Comparison of ENCODE assay signal across 13 cellular contexts in the genomic region with DNA sequence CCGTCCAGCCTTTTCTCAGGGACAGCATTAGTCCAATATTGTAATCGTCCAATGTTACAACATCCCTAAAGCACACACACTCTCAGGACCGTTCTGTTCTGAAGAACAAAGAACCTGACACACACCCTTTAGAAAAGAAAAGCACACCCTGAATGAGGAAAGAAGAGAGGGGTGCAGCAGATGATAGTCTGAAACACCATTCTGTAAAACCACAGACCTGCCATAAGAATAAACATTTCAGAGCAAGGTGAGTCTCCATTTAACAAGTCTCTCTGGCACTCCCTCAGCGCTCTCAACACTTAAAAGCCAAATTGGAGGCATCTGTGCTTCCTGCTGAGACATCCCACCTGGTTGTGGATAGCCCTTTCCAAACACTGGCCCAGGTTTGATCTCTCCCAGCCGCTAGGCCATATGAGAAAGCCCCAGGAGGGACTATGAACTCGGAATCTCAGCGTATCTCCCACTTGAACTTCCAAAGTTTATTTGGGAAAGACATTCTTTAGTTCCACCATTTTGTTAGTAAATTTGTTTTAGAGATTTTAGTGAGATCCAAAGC. TPM values are rescaled to one million over a fixed set of nuclear protein-coding genes. Genes with fewer than 3 reads are reported as not detected.
DNase-seq lines count a peak whose midpoint lies in the region; ATAC-seq and TF ChIP-seq lines count a peak whose summit lies in the region.
"Had no signal": no experiment of that assay in that cellular context is flagged by ENCODE, and none has a peak within 500 bp of the region (broad histone marks: within the 10 kb centered on the region; RNA-seq: fewer than 3 reads in every experiment).

No MANE protein-coding gene starts in this region.

- no peaks in the 10 kb centered on the region for H3K9me3 ChIP-seq in CD4-positive, CD25-positive, alpha-beta regulatory T cell (ENCODE audit: control insufficient read depth in 2 of 2, low read length in 2 of 2)
- H3K9me3 ChIP-seq: lower lobe of right lung had no signal

- DNase-seq in CD4-positive, CD25-positive, alpha-beta regulatory T cell, result peak in 2 of 3 donors; percentile 51 to 70
- DNase-seq in GM12865 (ENCODE audit: low read depth) (peak; percentile 42), inferior parietal cortex (ENCODE audit: extremely low spot score) (no peak), GM10266 (ENCODE audit: extremely low spot score) (no peak)
- DNase-seq in activated T-cell treated with anti-CD3 and anti-CD28 coated beads, Interleukin-2, amount 50 U/mL, for 72 hours, result peak in 1 of 2 donors; percentile 22
- no peak for DNase-seq in natural killer cell treated with Interleukin-12 subunit alpha and Interleukin-12 subunit beta and Interleukin-15 and Interleukin-18, amount 100 ng/mL, for 72 hours (ENCODE audit: low spot score)
- DNase-seq: Calu3, endodermal cell, lower lobe of right lung, NCI-H1436 had no signal

- peaks cover 5% of the 10 kb centered on the region for H3K27me3 Mint-ChIP-seq in CD4-positive, CD25-positive, alpha-beta regulatory T cell
- no peaks in the 10 kb centered on the region for H3K27me3 Mint-ChIP-seq in activated T-cell treated with anti-CD3 and anti-CD28 coated beads, Interleukin-2, amount 50 U/mL, for 72 hours (ENCODE audit: low read depth)
- H3K27me3 Mint-ChIP-seq in natural killer cell treated with Interleukin-12 subunit alpha and Interleukin-12 subunit beta and Interleukin-15 and Interleukin-18, amount 100 ng/mL, for 72 hours, result no peaks in the 10 kb centered on the region

- peak overlapping the region; percentile 94 to 99 (median 97) for H3K27ac Mint-ChIP-seq in CD4-positive, CD25-positive, alpha-beta regulatory T cell
- peak overlapping the region; percentile 94 for H3K27ac Mint-ChIP-seq in activated T-cell treated with anti-CD3 and anti-CD28 coated beads, Interleukin-2, amount 50 U/mL, for 72 hours
- peak overlapping the region; percentile 97 to 99 for H3K27ac Mint-ChIP-seq in natural killer cell treated with Interleukin-12 subunit alpha and Interleukin-12 subunit beta and Interleukin-15 and Interleukin-18, amount 100 ng/mL, for 72 hours
- H3K27ac Mint-ChIP-seq: endodermal cell had no signal

- ATAC-seq in CD4-positive, CD25-positive, alpha-beta regulatory T cell (ENCODE audit: low read depth in 2 of 2), result peak; percentile 10 to 21
- ATAC-seq in activated T-cell treated with anti-CD3 and anti-CD28 coated beads, Interleukin-2, amount 50 U/mL, for 72 hours (replicated peaks in 1 of 2), result peak; percentile 1 to 36
- no peak for ATAC-seq in natural killer cell treated with Interleukin-12 subunit alpha and Interleukin-12 subunit beta and Interleukin-15 and Interleukin-18, amount 100 ng/mL, for 72 hours
- ATAC-seq in GM21825 (IDR thresholded peaks at IDR 0.05; ENCODE audit: unreplicated experiment), result no peak
- ATAC-seq: PC-3 had no signal

- H3K27ac ChIP-seq in CD4-positive, CD25-positive, alpha-beta regulatory T cell (ENCODE audit: insufficient read depth, low read length, poor library complexity, severe bottlenecking), result peak overlapping the region; percentile 81

- no peak for TF ChIP-seq CTCF in GM12865 (IDR thresholded peaks at IDR 0.05; ENCODE audit: insufficient read depth, low read depth, low read length, missing control alignments)
- no peak for TF ChIP-seq CTCF in GM10266 (IDR thresholded peaks at IDR 0.05; ENCODE audit: control insufficient read depth, insufficient read depth, low read depth, missing control alignments)

- no peaks in the 10 kb centered on the region for H3K27me3 ChIP-seq in CD4-positive, CD25-positive, alpha-beta regulatory T cell (ENCODE audit: control insufficient read depth, insufficient read depth, low read length)

- H3K4me1 Mint-ChIP-seq in CD4-positive, CD25-positive, alpha-beta regulatory T cell, result peaks cover 43 to 93% (median 62%) of the 10 kb centered on the region in 4 donors
- peaks cover 82% of the 10 kb centered on the region for H3K4me1 Mint-ChIP-seq in activated T-cell treated with anti-CD3 and anti-CD28 coated beads, Interleukin-2, amount 50 U/mL, for 72 hours (ENCODE audit: low read depth)
- H3K4me1 Mint-ChIP-seq in natural killer cell treated with Interleukin-12 subunit alpha and Interleukin-12 subunit beta and Interleukin-15 and Interleukin-18, amount 100 ng/mL, for 72 hours (ENCODE audit: low read depth in 2 of 2), result peaks cover 65 to 77% of the 10 kb centered on the region in 2 donors

- H3K36me3 ChIP-seq in CD4-positive, CD25-positive, alpha-beta regulatory T cell (ENCODE audit: control insufficient read depth, insufficient read depth, low read length), result no peaks in the 10 kb centered on the region
- H3K36me3 ChIP-seq: lower lobe of right lung had no signal

- no peaks in the 10 kb centered on the region for H3K9me3 Mint-ChIP-seq in CD4-positive, CD25-positive, alpha-beta regulatory T cell
- H3K9me3 Mint-ChIP-seq in activated T-cell treated with anti-CD3 and anti-CD28 coated beads, Interleukin-2, amount 50 U/mL, for 72 hours, result no peaks in the 10 kb centered on the region
- no peaks in the 10 kb centered on the region for H3K9me3 Mint-ChIP-seq in natural killer cell treated with Interleukin-12 subunit alpha and Interleukin-12 subunit beta and Interleukin-15 and Interleukin-18, amount 100 ng/mL, for 72 hours
- H3K9me3 Mint-ChIP-seq: endodermal cell had no signal

- peak overlapping the region; percentile 34 for H3K4me3 ChIP-seq in CD4-positive, CD25-positive, alpha-beta regulatory T cell (ENCODE audit: low read depth, low read length)
- no peak overlapping the region; the same call in 1 of the 2 replicates for H3K4me3 ChIP-seq in GM12865 (ENCODE audit: low read depth, low read length)
- H3K4me3 ChIP-seq: lower lobe of right lung had no signal

- no peaks in the 10 kb centered on the region for H3K36me3 Mint-ChIP-seq in CD4-positive, CD25-positive, alpha-beta regulatory T cell
- no peaks in the 10 kb centered on the region for H3K36me3 Mint-ChIP-seq in activated T-cell treated with anti-CD3 and anti-CD28 coated beads, Interleukin-2, amount 50 U/mL, for 72 hours (ENCODE audit: insufficient read depth in 2 of 2)
- H3K36me3 Mint-ChIP-seq in natural killer cell treated with Interleukin-12 subunit alpha and Interleukin-12 subunit beta and Interleukin-15 and Interleukin-18, amount 100 ng/mL, for 72 hours, result no peaks in the 10 kb centered on the region
- H3K36me3 Mint-ChIP-seq: brain had no signal

- peak overlapping the region; percentile 72 to 89 (median 83) for H3K4me3 Mint-ChIP-seq in CD4-positive, CD25-positive, alpha-beta regulatory T cell
- H3K4me3 Mint-ChIP-seq in activated T-cell treated with anti-CD3 and anti-CD28 coated beads, Interleukin-2, amount 50 U/mL, for 72 hours, result peak overlapping the region; percentile 82 to 91
- H3K4me3 Mint-ChIP-seq in natural killer cell treated with Interleukin-12 subunit alpha and Interleukin-12 subunit beta and Interleukin-15 and Interleukin-18, amount 100 ng/mL, for 72 hours, result peak overlapping the region; percentile 87
- H3K4me3 Mint-ChIP-seq: brain, endodermal cell had no signal

- H3K4me1 ChIP-seq in CD4-positive, CD25-positive, alpha-beta regulatory T cell (ENCODE audit: control insufficient read depth, insufficient read depth, low read length, poor library complexity, severe bottlenecking), result peaks cover 66% of the 10 kb centered on the region

RNA-seq across cellular contexts. Expression of a gene that starts 36.3 kb away (rescaled TPM):
- 1,033 TPM for total RNA-seq in CD4-positive, CD25-positive, alpha-beta regulatory T cell
- 100 to 1,000 TPM; 489 to 636 (median 541) TPM for polyA plus RNA-seq in CD4-positive, CD25-positive, alpha-beta regulatory T cell
- 100 to 1,000 TPM; 713 to 736 TPM for total RNA-seq in activated T-cell treated with anti-CD3 and anti-CD28 coated beads, Interleukin-2, amount 50 U/mL, for 72 hours
- total RNA-seq in natural killer cell treated with Interleukin-12 subunit alpha and Interleukin-12 subunit beta and Interleukin-15 and Interleukin-18, amount 100 ng/mL, for 72 hours, result 100 to 1,000 TPM; 521 to 738 TPM

Comparison
In these comparisons a context has a peak if more than half of its experiments do, and no peak if none do; other contexts are left out.
1. ATAC-seq: peak in CD4-positive, CD25-positive, alpha-beta regulatory T cell (2 of 2) and activated T-cell treated with anti-CD3 and anti-CD28 coated beads, Interleukin-2, amount 50 U/mL, for 72 hours (2 of 2); none in natural killer cell treated with Interleukin-12 subunit alpha and Interleukin-12 subunit beta and Interleukin-15 and Interleukin-18, amount 100 ng/mL, for 72 hours (0 of 2) and GM21825 (single experiment).
2. DNase-seq: peak in CD4-positive, CD25-positive, alpha-beta regulatory T cell (2 of 3) and GM12865 (single experiment); none in natural killer cell treated with Interleukin-12 subunit alpha and Interleukin-12 subunit beta and Interleukin-15 and Interleukin-18, amount 100 ng/mL, for 72 hours (single experiment), inferior parietal cortex (single experiment) and GM10266 (single experiment).
3. Peak in every context shown above with its lines, with median percentiles within 50 percentile points of each other: H3K27ac Mint-ChIP-seq and H3K4me3 Mint-ChIP-seq.